ENCODE assay signal across 9 cellular contexts in genomic region chr18:69968073-69968472, GRCh38. TPM values are rescaled to one million over a fixed set of nuclear protein-coding genes. Genes with fewer than 3 reads are reported as not detected.
DNase-seq lines count a peak whose midpoint lies in the region; ATAC-seq and TF ChIP-seq lines count a peak whose summit lies in the region.
"Had no signal": no experiment of that assay in that cellular context is flagged by ENCODE, and none has a peak within 500 bp of the region (broad histone marks: within the 10 kb centered on the region; RNA-seq: fewer than 3 reads in every experiment).

No MANE protein-coding gene starts in this region.

- no peak overlapping the region for H3K4me3 Mint-ChIP-seq in natural killer cell
- no peak overlapping the region for H3K4me3 Mint-ChIP-seq in natural killer cell treated with Interleukin-12 subunit alpha and Interleukin-12 subunit beta and Interleukin-15 and Interleukin-18, amount 100 ng/mL, for 72 hours
- no peak overlapping the region for H3K4me3 Mint-ChIP-seq in stimulated activated naive B cell treated with anti-CD40 and anti-IgM and Interleukin-4, amounts not matched to agents 10 μg/mL and 1 μg/mL and 100 μg/mL, for 72 hours
- no peak overlapping the region for H3K4me3 Mint-ChIP-seq in glutamatergic neuron (ENCODE audit: unreplicated experiment)

- H3K4me1 Mint-ChIP-seq in natural killer cell, result peaks cover 11 to 24% of the 10 kb centered on the region in 2 donors
- peaks cover 19 to 33% of the 10 kb centered on the region in 2 donors for H3K4me1 Mint-ChIP-seq in natural killer cell treated with Interleukin-12 subunit alpha and Interleukin-12 subunit beta and Interleukin-15 and Interleukin-18, amount 100 ng/mL, for 72 hours (ENCODE audit: low read depth in 2 of 2)
- H3K4me1 Mint-ChIP-seq in stimulated activated naive B cell treated with anti-CD40 and anti-IgM and Interleukin-4, amounts not matched to agents 10 μg/mL and 1 μg/mL and 100 μg/mL, for 72 hours, result peaks cover 6 to 20% of the 10 kb centered on the region in 2 donors
- no peaks in the 10 kb centered on the region for H3K4me1 Mint-ChIP-seq in glutamatergic neuron (ENCODE audit: low read depth, unreplicated experiment)

- TF ChIP-seq CTCF in natural killer cell (IDR thresholded peaks at IDR 0.05) (no peak), glutamatergic neuron (IDR thresholded peaks at IDR 0.05; ENCODE audit: partially characterized antibody, unreplicated experiment) (no peak)

- no peaks in the 10 kb centered on the region for H3K27me3 Mint-ChIP-seq in natural killer cell (ENCODE audit: low read depth in 2 of 2)
- H3K27me3 Mint-ChIP-seq in natural killer cell treated with Interleukin-12 subunit alpha and Interleukin-12 subunit beta and Interleukin-15 and Interleukin-18, amount 100 ng/mL, for 72 hours, result no peaks in the 10 kb centered on the region
- H3K27me3 Mint-ChIP-seq in stimulated activated naive B cell treated with anti-CD40 and anti-IgM and Interleukin-4, amounts not matched to agents 10 μg/mL and 1 μg/mL and 100 μg/mL, for 72 hours, result no peaks in the 10 kb centered on the region
- H3K27me3 Mint-ChIP-seq in glutamatergic neuron (ENCODE audit: unreplicated experiment), result peaks cover 1% of the 10 kb centered on the region

- ATAC-seq in natural killer cell (peak in 2 of 3 donors; percentile 10 to 53), HG03064 (IDR thresholded peaks at IDR 0.05; ENCODE audit: low read depth, unreplicated experiment) (peak; percentile 92)
- ATAC-seq in natural killer cell treated with Interleukin-12 subunit alpha and Interleukin-12 subunit beta and Interleukin-15 and Interleukin-18, amount 100 ng/mL, for 72 hours, result no peak
- ATAC-seq in stimulated activated naive B cell treated with anti-CD40 and anti-IgM and Interleukin-4, amounts not matched to agents 10 μg/mL and 1 μg/mL and 100 μg/mL, for 72 hours (replicated peaks), result peak; percentile 86 to 89
- ATAC-seq: left lobe of liver had no signal

- peaks cover 0 to 4% of the 10 kb centered on the region in 2 donors for H3K9me3 Mint-ChIP-seq in natural killer cell
- peaks cover 4% of the 10 kb centered on the region for H3K9me3 Mint-ChIP-seq in natural killer cell treated with Interleukin-12 subunit alpha and Interleukin-12 subunit beta and Interleukin-15 and Interleukin-18, amount 100 ng/mL, for 72 hours
- peaks cover 0 to 9% of the 10 kb centered on the region in 2 donors for H3K9me3 Mint-ChIP-seq in stimulated activated naive B cell treated with anti-CD40 and anti-IgM and Interleukin-4, amounts not matched to agents 10 μg/mL and 1 μg/mL and 100 μg/mL, for 72 hours
- H3K9me3 Mint-ChIP-seq in glutamatergic neuron (ENCODE audit: unreplicated experiment), result no peaks in the 10 kb centered on the region

- TF ChIP-seq POLR2A in erythroblast (IDR thresholded peaks at IDR 0.05; ENCODE audit: low read length), result no peak

- DNase-seq in natural killer cell, result no peak
- DNase-seq in natural killer cell treated with Interleukin-12 subunit alpha and Interleukin-12 subunit beta and Interleukin-15 and Interleukin-18, amount 100 ng/mL, for 72 hours (ENCODE audit: low spot score), result no peak
- peak; percentile 53 for DNase-seq in SHP77 treated with DMSO at 0.1 percent for 48 hours (lab: John Stamatoyannopoulos, UW)
- DNase-seq in stimulated activated naive B cell treated with anti-CD40 and anti-IgM and Interleukin-4, amounts not matched to agents 10 μg/mL and 1 μg/mL and 100 μg/mL, for 72 hours, result no peak
- no peak for DNase-seq in cardiac septum (ENCODE audit: low spot score)
- DNase-seq in erythroblast (lab: John Stamatoyannopoulos, UW), result no peak
- no peak for DNase-seq in glutamatergic neuron

- intact Hi-C loops in natural killer cell (cut with micrococcal nuclease), result no loop called here
- intact Hi-C loops in cardiac septum (cut with DNase I), result no loop called here

- H3K36me3 Mint-ChIP-seq in natural killer cell (peaks cover 5% of the 10 kb centered on the region), glutamatergic neuron (ENCODE audit: unreplicated experiment) (no peaks in the 10 kb centered on the region)
- H3K36me3 Mint-ChIP-seq in natural killer cell treated with Interleukin-12 subunit alpha and Interleukin-12 subunit beta and Interleukin-15 and Interleukin-18, amount 100 ng/mL, for 72 hours, result peaks cover 15% of the 10 kb centered on the region
- peaks cover 4% of the 10 kb centered on the region in 2 donors for H3K36me3 Mint-ChIP-seq in stimulated activated naive B cell treated with anti-CD40 and anti-IgM and Interleukin-4, amounts not matched to agents 10 μg/mL and 1 μg/mL and 100 μg/mL, for 72 hours

- H3K27ac Mint-ChIP-seq in natural killer cell (no peak overlapping the region), glutamatergic neuron (ENCODE audit: unreplicated experiment) (no peak overlapping the region)
- H3K27ac Mint-ChIP-seq in natural killer cell treated with Interleukin-12 subunit alpha and Interleukin-12 subunit beta and Interleukin-15 and Interleukin-18, amount 100 ng/mL, for 72 hours, result peak overlapping the region in 1 of 2 donors; percentile 9
- H3K27ac Mint-ChIP-seq in stimulated activated naive B cell treated with anti-CD40 and anti-IgM and Interleukin-4, amounts not matched to agents 10 μg/mL and 1 μg/mL and 100 μg/mL, for 72 hours, result no peak overlapping the region

RNA-seq across cellular contexts. Expression of gene CD226, which starts 20.4 kb away (rescaled TPM):
- total RNA-seq in natural killer cell (100 to 1,000 TPM; 151 to 178 (median 162) TPM), cardiac septum (2.4 TPM), glutamatergic neuron (ENCODE audit: unreplicated experiment) (0.05 TPM)
- 100 to 1,000 TPM; 153 to 181 TPM for total RNA-seq in natural killer cell treated with Interleukin-12 subunit alpha and Interleukin-12 subunit beta and Interleukin-15 and Interleukin-18, amount 100 ng/mL, for 72 hours

Comparison
In these comparisons a context has a peak if more than half of its experiments do, and no peak if none do; other contexts are left out.
1. ATAC-seq: peak in natural killer cell (2 of 3), HG03064 (single experiment) and stimulated activated naive B cell treated with anti-CD40 and anti-IgM and Interleukin-4, amounts not matched to agents 10 μg/mL and 1 μg/mL and 100 μg/mL, for 72 hours (2 of 2); none in natural killer cell treated with Interleukin-12 subunit alpha and Interleukin-12 subunit beta and Interleukin-15 and Interleukin-18, amount 100 ng/mL, for 72 hours (0 of 2).
2. RNA of gene CD226, which starts 20.4 kb away (total RNA-seq): 153 to 181 TPM in natural killer cell treated with Interleukin-12 subunit alpha and Interleukin-12 subunit beta and Interleukin-15 and Interleukin-18, amount 100 ng/mL, for 72 hours and 151 to 178 TPM in natural killer cell; 2.4 TPM in cardiac septum (single experiment) and 0.05 TPM in glutamatergic neuron (single experiment); every median in the first group is over 10 times any median in the second.